In the genomic region with DNA sequence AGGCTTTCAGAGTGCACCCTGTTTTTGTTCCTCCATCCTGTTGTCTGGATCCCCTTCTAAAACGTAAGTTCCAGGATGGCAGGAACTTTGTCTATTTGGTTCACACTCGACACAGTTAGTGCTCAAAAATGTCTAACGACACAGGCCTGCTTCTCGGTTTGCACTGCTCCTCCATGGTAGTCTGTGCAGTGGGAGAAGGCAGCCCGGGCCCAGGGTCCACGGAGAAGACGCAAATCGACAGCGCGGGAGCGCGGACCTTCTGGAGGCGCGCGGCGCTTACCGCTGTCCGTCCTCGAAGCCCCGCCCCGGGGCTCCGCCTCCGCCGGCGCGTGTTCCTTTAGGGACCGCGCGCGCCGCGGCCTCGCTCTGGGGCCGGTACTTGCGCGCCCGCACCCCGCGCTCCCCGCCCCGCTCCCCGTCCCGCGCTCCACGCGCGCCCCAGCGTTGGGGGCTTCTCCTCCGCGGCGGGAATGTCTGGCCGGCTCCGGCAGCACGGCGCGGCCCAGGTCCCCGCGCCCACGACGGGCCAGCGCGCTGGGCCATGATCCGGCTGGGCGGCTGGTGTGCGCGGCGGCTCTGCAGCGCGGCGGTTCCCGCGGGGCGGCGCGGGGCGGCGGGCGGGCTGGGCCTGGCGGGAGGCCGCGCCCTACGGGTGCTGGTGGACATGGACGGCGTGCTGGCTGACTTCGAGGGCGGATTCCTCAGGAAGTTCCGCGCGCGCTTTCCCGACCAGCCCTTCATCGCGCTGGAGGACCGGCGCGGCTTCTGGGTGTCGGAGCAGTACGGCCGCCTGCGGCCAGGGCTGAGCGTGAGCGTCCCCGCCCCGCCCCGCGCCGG, we compare ENCODE assay signal across 8 cellular contexts. TPM values are rescaled to one million over a fixed set of nuclear protein-coding genes. Genes with fewer than 3 reads are reported as not detected.
DNase-seq lines count a peak whose midpoint lies in the region; TF ChIP-seq lines count a peak whose summit lies in the region.

A gene (plus strand): TSS at position 364 of the 837 bp plus-strand sequence. CDS start 178 bp downstream, at position 542.

- H3K36me3 ChIP-seq in CD8-positive, alpha-beta memory T cell (ENCODE audit: insufficient read depth, low read length) = no peaks in the 10 kb centered on the region
- H3K36me3 ChIP-seq in KMS-11 (ENCODE audit: insufficient read depth) = no peaks in the 10 kb centered on the region

- H3K9me3 Mint-ChIP-seq in CD8-positive, alpha-beta memory T cell = no peaks in the 10 kb centered on the region

- H3K4me1 ChIP-seq in CD8-positive, alpha-beta memory T cell (ENCODE audit: insufficient read depth, low read length) = peaks cover 30% of the 10 kb centered on the region
- peaks cover 29% of the 10 kb centered on the region for H3K4me1 ChIP-seq in KMS-11 (ENCODE audit: low read depth, poor library complexity, severe bottlenecking)

- peak within 1 kb of the TSS; percentile 37; the same call in 1 of the 2 replicates for H3K9ac ChIP-seq in KMS-11

- no peaks in the 10 kb centered on the region for H3K36me3 Mint-ChIP-seq in CD8-positive, alpha-beta memory T cell

- peaks cover 6% of the 10 kb centered on the region in 2 donors for H3K27me3 Mint-ChIP-seq in CD8-positive, alpha-beta memory T cell

- peak; percentile 52 to 68 (median 59) for DNase-seq in CD8-positive, alpha-beta memory T cell
- DNase-seq in GM20000 (ENCODE audit: low spot score) = peak; percentile 93
- peak in 3 of 4 experiments; percentile 23 to 52 (median 32) for DNase-seq in activated naive CD4-positive, alpha-beta T cell (lab: John Stamatoyannopoulos, UW)
- DNase-seq in germinal center (ENCODE audit: low spot score) = peak; percentile 85
- DNase-seq in nucleus accumbens (lab: John Stamatoyannopoulos, UW) = peak in 51 of 56 donors; percentile 21 to 84 (median 59)

- no peaks in the 10 kb centered on the region for H3K79me2 ChIP-seq in KMS-11 (ENCODE audit: insufficient read depth, low read depth)

- peak within 1 kb of the TSS; percentile 68 for H3K4me3 ChIP-seq in CD8-positive, alpha-beta memory T cell (ENCODE audit: low read length)
- H3K4me3 ChIP-seq in KMS-11 (IDR thresholded peaks at IDR 0.05; ENCODE audit: insufficient read depth, low read depth, low read length) = no peak within 1 kb of the TSS

- peak within 1 kb of the TSS; percentile 86 to 94 (median 93) for H3K27ac Mint-ChIP-seq in CD8-positive, alpha-beta memory T cell

- CTCF ChIA-PET in CD8-positive, alpha-beta memory T cell (lab: Charles Lee) = interaction anchor here (1.9 kb wide), 1 partner anchor 19 kb away, joined by 4 read pairs; no protein-coding TSS in a partner anchor

- no peaks in the 10 kb centered on the region for H4K20me1 ChIP-seq in KMS-11 (ENCODE audit: insufficient read depth)

- H3K27ac ChIP-seq in CD8-positive, alpha-beta memory T cell (ENCODE audit: low read depth, low read length) = peak within 1 kb of the TSS; percentile 33
- H3K27ac ChIP-seq in KMS-11 (peak within 1 kb of the TSS; percentile 23; the same call in 1 of the 2 replicates), temporal lobe (ENCODE audit: low read depth, low read length) (peak within 1 kb of the TSS; percentile 23)

- peak within 1 kb of the TSS; percentile 89 for H3K4me2 ChIP-seq in KMS-11

- TF ChIP-seq POLR2A in Raji (IDR thresholded peaks at IDR 0.05; ENCODE audit: insufficient read depth, low read depth, low read length) = peak; percentile 88

- no peaks in the 10 kb centered on the region for H3K27me3 ChIP-seq in CD8-positive, alpha-beta memory T cell (ENCODE audit: insufficient read depth, low read length, poor library complexity, severe bottlenecking)
- no peaks in the 10 kb centered on the region for H3K27me3 ChIP-seq in KMS-11 (ENCODE audit: insufficient read depth, low read depth)

- peaks cover 27 to 36% (median 35%) of the 10 kb centered on the region in 3 donors for H3K4me1 Mint-ChIP-seq in CD8-positive, alpha-beta memory T cell

- H3K9me3 ChIP-seq in CD8-positive, alpha-beta memory T cell (ENCODE audit: low read length) = no peaks in the 10 kb centered on the region

- TF ChIP-seq CTCF in GM20000 (IDR thresholded peaks at IDR 0.05; ENCODE audit: extremely low read depth, missing control alignments) (no peak), KMS-11 (conservative IDR thresholded peaks at IDR 0.05; ENCODE audit: low read depth, low read length) (no peak)

- H2AFZ ChIP-seq in KMS-11 (ENCODE audit: low read depth) = peak within 1 kb of the TSS; percentile 77

- peak within 1 kb of the TSS; percentile 86 to 91 (median 88) for H3K4me3 Mint-ChIP-seq in CD8-positive, alpha-beta memory T cell

- POLR2A ChIA-PET in CD8-positive, alpha-beta memory T cell (lab: Charles Lee) = no interaction called here

RNA-seq across cellular contexts. Expression of the gene that starts here (rescaled TPM):
- total RNA-seq in CD8-positive, alpha-beta memory T cell = 1 to 10 TPM; 5.4 to 6.6 TPM
- 3.0 TPM for polyA plus RNA-seq in CD8-positive, alpha-beta memory T cell
- total RNA-seq in temporal lobe = 4.7 TPM

Comparison
In these comparisons a context has a peak if more than half of its experiments do, and no peak if none do; other contexts are left out.
1. DNase-seq: peak in every context shown above with its lines; median percentile 93 in GM20000; 85 in germinal center; 59 in CD8-positive, alpha-beta memory T cell; 59 in nucleus accumbens; 32 in activated naive CD4-positive, alpha-beta T cell.